ENCODE assay signal across 18 cellular contexts in the genomic region with DNA sequence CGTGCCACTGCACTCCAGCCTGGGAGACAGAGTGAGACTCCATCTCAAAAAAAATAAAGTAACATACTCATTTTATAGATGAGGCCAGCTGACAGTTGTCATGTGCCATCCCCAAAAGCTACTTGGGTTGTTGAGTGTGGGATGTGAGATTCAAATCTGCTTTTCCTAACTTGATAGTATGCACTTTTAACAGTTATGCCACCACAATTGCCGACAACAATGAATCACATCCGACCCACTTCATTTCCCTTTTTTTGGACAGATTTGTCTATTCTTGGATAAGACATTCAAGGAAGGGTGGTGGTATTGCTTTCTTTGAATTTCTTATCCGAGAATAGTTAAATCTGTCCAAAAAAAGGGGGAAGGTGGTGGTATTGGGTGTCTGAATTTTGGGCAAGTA.
"Had no signal": no experiment of that assay in that cellular context is flagged by ENCODE, and none has a peak within 500 bp of the region (broad histone marks: within the 10 kb centered on the region; RNA-seq: fewer than 3 reads in every experiment).

No MANE protein-coding gene starts in this region.

- ATAC-seq: activated CD4-positive, alpha-beta T cell treated with anti-CD3 and anti-CD28 coated beads for 36 hours; heart left ventricle; natural killer cell treated with Interleukin-12 subunit alpha and Interleukin-12 subunit beta and Interleukin-15 and Interleukin-18, amount 100 ng/mL, for 72 hours; stimulated activated naive CD8-positive, alpha-beta T cell treated with anti-CD3 and anti-CD28 coated beads, Interleukin-15, Interleukin-2, amounts not matched to agents 100 U/mL and 50 U/mL, for 24 hours; upper lobe of right lung; WTC11 had no signal

- DNase-seq: activated CD4-positive, alpha-beta T cell treated with anti-CD3 and anti-CD28 coated beads for 36 hours; activated CD4-positive, alpha-beta T cell treated with anti-CD3 and anti-CD28 coated beads, Interleukin-2, amount 50 U/mL, for 4 hours; activated CD8-positive, alpha-beta memory T cell treated with anti-CD3 and anti-CD28 coated beads for 24 hours; activated CD8-positive, alpha-beta memory T cell treated with anti-CD3 and anti-CD28 coated beads, Interleukin-2, amount 50 U/mL, for 4 hours; activated naive CD4-positive, alpha-beta T cell; activated naive CD8-positive, alpha-beta T cell treated with anti-CD3 and anti-CD28 coated beads, Interleukin-2, amount 10 ng/mL, durations not matched to agents 7 days and 5 days; activated T-cell treated with anti-CD3 and anti-CD28 coated beads, Interleukin-2, amount 50 U/mL, for 24 hours; amniotic stem cell; cerebellar nuclear complex; effector CD4-positive, alpha-beta T cell; heart left ventricle; stimulated activated CD4-positive, alpha-beta T cell treated with anti-CD3 and anti-CD28 coated beads, Interleukin-4, amount 100 ng/mL, for 24 hours; stimulated activated naive CD8-positive, alpha-beta T cell treated with anti-CD3 and anti-CD28 coated beads, Interleukin-15, Interleukin-2, amounts not matched to agents 100 U/mL and 50 U/mL, for 24 hours; thyroid gland; upper lobe of right lung had no signal

- H3K4me3 ChIP-seq: coronary artery, heart left ventricle, thyroid gland, upper lobe of right lung had no signal
